In the genomic region with DNA sequence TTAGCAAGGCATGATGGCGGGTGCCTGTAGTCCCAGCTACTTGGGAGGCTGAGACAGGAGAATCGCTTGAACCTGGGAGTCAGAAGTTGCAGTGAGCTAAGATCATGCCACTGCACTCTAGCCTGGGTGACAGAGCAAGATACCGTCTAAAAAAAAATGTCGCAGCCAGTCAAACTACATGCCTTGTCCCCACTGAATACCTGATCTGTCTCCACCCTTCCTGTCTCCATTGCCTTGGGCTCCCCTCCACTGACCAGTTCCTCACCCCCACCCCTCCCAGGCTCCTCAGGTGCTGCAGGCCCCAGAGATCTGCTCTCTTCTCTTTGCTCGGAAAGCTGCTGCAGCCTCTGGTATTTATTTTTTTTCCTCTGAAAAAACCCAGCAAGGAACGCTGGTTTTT, we compare ENCODE assay signal across 15 cellular contexts. TPM values are rescaled to one million over a fixed set of nuclear protein-coding genes. Genes with fewer than 3 reads are reported as not detected.
DNase-seq lines count a peak whose midpoint lies in the region; ATAC-seq and TF ChIP-seq lines count a peak whose summit lies in the region.
"Had no signal": no experiment of that assay in that cellular context is flagged by ENCODE, and none has a peak within 500 bp of the region (broad histone marks: within the 10 kb centered on the region; RNA-seq: fewer than 3 reads in every experiment).

No MANE protein-coding gene starts in this region.

- no peaks in the 10 kb centered on the region for H3K27me3 Mint-ChIP-seq in stimulated activated naive CD8-positive, alpha-beta T cell treated with anti-CD3 and anti-CD28 coated beads, Interleukin-15, Interleukin-2, amounts not matched to agents 100 ng/mL and 50 ng/mL, for 24 hours
- peaks cover 2% of the 10 kb centered on the region for H3K27me3 Mint-ChIP-seq in activated CD8-positive, alpha-beta T cell treated with anti-CD3 and anti-CD28 coated beads, Interleukin-2, amount 10 ng/mL, durations not matched to agents 7 days and 5 days (ENCODE audit: low read depth)
- no peaks in the 10 kb centered on the region for H3K27me3 Mint-ChIP-seq in naive B cell

- ATAC-seq in stimulated activated naive CD8-positive, alpha-beta T cell treated with anti-CD3 and anti-CD28 coated beads, Interleukin-15, Interleukin-2, amounts not matched to agents 100 U/mL and 50 U/mL, for 24 hours, result no peak
- no peak for ATAC-seq in activated CD8-positive, alpha-beta T cell treated with anti-CD3 and anti-CD28 coated beads, Interleukin-2, amount 10 ng/mL, durations not matched to agents 7 days and 5 days
- ATAC-seq in naive B cell (ENCODE audit: low read depth in 2 of 2) (no peak), SK-N-SH treated with all-trans-retinoic acid at 6 μM for 48 hours (no peak)
- ATAC-seq: HCT116 had no signal

- POLR2A ChIA-PET in activated CD8-positive, alpha-beta T cell treated with anti-CD3 and anti-CD28 coated beads, Interleukin-2, amount 10 ng/mL, durations not matched to agents 7 days and 5 days (lab: Charles Lee), result no interaction called here

- TF ChIP-seq CTCF in GM10266 (IDR thresholded peaks at IDR 0.05; ENCODE audit: control insufficient read depth, insufficient read depth, low read depth, missing control alignments), result no peak

- CTCF ChIA-PET in activated CD8-positive, alpha-beta T cell treated with anti-CD3 and anti-CD28 coated beads, Interleukin-2, amount 10 ng/mL, durations not matched to agents 7 days and 5 days (lab: Charles Lee), result interaction anchor here (1.8 to 13.5 kb wide), 3 partner anchors 21 to 98 kb away, joined by 4 to 370 read pairs (median 7); no protein-coding TSS in a partner anchor

- H3K4me1 Mint-ChIP-seq in stimulated activated naive CD8-positive, alpha-beta T cell treated with anti-CD3 and anti-CD28 coated beads, Interleukin-15, Interleukin-2, amounts not matched to agents 100 ng/mL and 50 ng/mL, for 24 hours (ENCODE audit: low read depth), result peaks cover 83% of the 10 kb centered on the region
- peaks cover 78% of the 10 kb centered on the region for H3K4me1 Mint-ChIP-seq in activated CD8-positive, alpha-beta T cell treated with anti-CD3 and anti-CD28 coated beads, Interleukin-2, amount 10 ng/mL, durations not matched to agents 7 days and 5 days (ENCODE audit: low read depth)
- H3K4me1 Mint-ChIP-seq in naive B cell, result peaks cover 79 to 94% (median 93%) of the 10 kb centered on the region in 3 donors

- H3K36me3 Mint-ChIP-seq in stimulated activated naive CD8-positive, alpha-beta T cell treated with anti-CD3 and anti-CD28 coated beads, Interleukin-15, Interleukin-2, amounts not matched to agents 100 ng/mL and 50 ng/mL, for 24 hours (ENCODE audit: low read depth), result peaks cover 68% of the 10 kb centered on the region
- H3K36me3 Mint-ChIP-seq in activated CD8-positive, alpha-beta T cell treated with anti-CD3 and anti-CD28 coated beads, Interleukin-2, amount 10 ng/mL, durations not matched to agents 7 days and 5 days (ENCODE audit: low read depth), result peaks cover 94% of the 10 kb centered on the region
- peaks cover 3 to 8% of the 10 kb centered on the region in 2 donors for H3K36me3 Mint-ChIP-seq in naive B cell

- DNase-seq in stimulated activated naive CD8-positive, alpha-beta T cell treated with anti-CD3 and anti-CD28 coated beads, Interleukin-15, Interleukin-2, amounts not matched to agents 100 U/mL and 50 U/mL, for 24 hours, result no peak
- DNase-seq in activated CD8-positive, alpha-beta T cell treated with anti-CD3 and anti-CD28 coated beads, Interleukin-2, amount 10 ng/mL, durations not matched to agents 7 days and 5 days, result no peak
- DNase-seq in naive B cell (no peak), GM10266 (ENCODE audit: extremely low spot score) (no peak), NCI-H1105 (lab: John Stamatoyannopoulos, UW) (no peak)
- DNase-seq: activated CD8-positive, alpha-beta memory T cell treated with anti-CD3 and anti-CD28 coated beads, Interleukin-2, amount 50 U/mL, for 4 hours; aorta; endodermal cell; NCI-H2029; NCI-H446 treated with DMSO at 0.1 percent for 48 hours; substantia nigra had no signal

- peak overlapping the region; percentile 91 for H3K4me3 Mint-ChIP-seq in stimulated activated naive CD8-positive, alpha-beta T cell treated with anti-CD3 and anti-CD28 coated beads, Interleukin-15, Interleukin-2, amounts not matched to agents 100 ng/mL and 50 ng/mL, for 24 hours
- peak overlapping the region; percentile 83 for H3K4me3 Mint-ChIP-seq in activated CD8-positive, alpha-beta T cell treated with anti-CD3 and anti-CD28 coated beads, Interleukin-2, amount 10 ng/mL, durations not matched to agents 7 days and 5 days
- H3K4me3 Mint-ChIP-seq in naive B cell, result peak overlapping the region; percentile 12 to 75 (median 50)
- H3K4me3 Mint-ChIP-seq: endodermal cell had no signal

- peak overlapping the region; percentile 81 for H3K27ac Mint-ChIP-seq in stimulated activated naive CD8-positive, alpha-beta T cell treated with anti-CD3 and anti-CD28 coated beads, Interleukin-15, Interleukin-2, amounts not matched to agents 100 ng/mL and 50 ng/mL, for 24 hours
- H3K27ac Mint-ChIP-seq in activated CD8-positive, alpha-beta T cell treated with anti-CD3 and anti-CD28 coated beads, Interleukin-2, amount 10 ng/mL, durations not matched to agents 7 days and 5 days, result peak overlapping the region; percentile 83
- H3K27ac Mint-ChIP-seq in naive B cell, result peak overlapping the region in 3 of 6 donors; percentile 14 to 87 (median 63)
- H3K27ac Mint-ChIP-seq: endodermal cell had no signal

- H3K9me3 Mint-ChIP-seq in stimulated activated naive CD8-positive, alpha-beta T cell treated with anti-CD3 and anti-CD28 coated beads, Interleukin-15, Interleukin-2, amounts not matched to agents 100 ng/mL and 50 ng/mL, for 24 hours, result no peaks in the 10 kb centered on the region
- H3K9me3 Mint-ChIP-seq in activated CD8-positive, alpha-beta T cell treated with anti-CD3 and anti-CD28 coated beads, Interleukin-2, amount 10 ng/mL, durations not matched to agents 7 days and 5 days (ENCODE audit: insufficient read depth), result no peaks in the 10 kb centered on the region
- H3K9me3 Mint-ChIP-seq in naive B cell, result peaks cover 0 to 4% (median 0%) of the 10 kb centered on the region in 7 donors
- H3K9me3 Mint-ChIP-seq: endodermal cell had no signal

TF ChIP-seq in SK-N-SH treated with all-trans-retinoic acid at 6 μM for 48 hours, 23 proteins besides CTCF, POLR2A, EP300 and RAD21:
- TF ChIP-seq SNAI2 (CRISPR knock-in tag; IDR thresholded peaks at IDR 0.05) (no peak), TCF4 (CRISPR knock-in tag; IDR thresholded peaks at IDR 0.05; ENCODE audit: borderline replicate concordance) (no peak), ARNTL (CRISPR knock-in tag; IDR thresholded peaks at IDR 0.05; ENCODE audit: borderline replicate concordance, low read depth) (no peak), ZNF565 (CRISPR knock-in tag; conservative IDR thresholded peaks at IDR 0.05; ENCODE audit: low read depth) (no peak)
- TF ChIP-seq, protein P1, sequence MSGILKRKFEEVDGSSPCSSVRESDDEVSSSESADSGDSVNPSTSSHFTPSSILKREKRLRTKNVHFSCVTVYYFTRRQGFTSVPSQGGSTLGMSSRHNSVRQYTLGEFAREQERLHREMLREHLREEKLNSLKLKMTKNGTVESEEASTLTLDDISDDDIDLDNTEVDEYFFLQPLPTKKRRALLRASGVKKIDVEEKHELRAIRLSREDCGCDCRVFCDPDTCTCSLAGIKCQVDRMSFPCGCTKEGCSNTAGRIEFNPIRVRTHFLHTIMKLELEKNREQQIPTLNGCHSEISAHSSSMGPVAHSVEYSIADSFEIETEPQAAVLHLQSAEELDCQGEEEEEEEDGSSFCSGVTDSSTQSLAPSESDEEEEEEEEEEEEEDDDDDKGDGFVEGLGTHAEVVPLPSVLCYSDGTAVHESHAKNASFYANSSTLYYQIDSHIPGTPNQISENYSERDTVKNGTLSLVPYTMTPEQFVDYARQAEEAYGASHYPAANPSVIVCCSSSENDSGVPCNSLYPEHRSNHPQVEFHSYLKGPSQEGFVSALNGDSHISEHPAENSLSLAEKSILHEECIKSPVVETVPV (CRISPR knock-in tag; IDR thresholded peaks at IDR 0.05), result no peak

RNA-seq across cellular contexts. Expression of gene PSD4, which starts 4.3 kb away (rescaled TPM):
- 100 to 1,000 TPM; 394 to 404 TPM for total RNA-seq in activated CD8-positive, alpha-beta T cell treated with anti-CD3 and anti-CD28 coated beads, Interleukin-2, amount 10 ng/mL, durations not matched to agents 7 days and 5 days
- 10 to 100 TPM; 16.2 to 47.5 (median 29.1) TPM for polyA plus RNA-seq in naive B cell (ENCODE audit: low read depth in 6 of 6)

RNA-seq across cellular contexts. Expression of gene IL1RN, which starts 50.7 kb away (rescaled TPM):
- under 1 TPM in 1 of 2 experiments, not detected in 1; 0.31 TPM for total RNA-seq in activated CD8-positive, alpha-beta T cell treated with anti-CD3 and anti-CD28 coated beads, Interleukin-2, amount 10 ng/mL, durations not matched to agents 7 days and 5 days
- polyA plus RNA-seq in naive B cell (ENCODE audit: low read depth in 6 of 6), result under 1 TPM in 2 of 6 donors, not detected in 4; 0.14 to 0.29 TPM
- total RNA-seq: cerebellum, endodermal cell had no signal
